20 cellular contexts compared by ENCODE assay signal in the genomic region with DNA sequence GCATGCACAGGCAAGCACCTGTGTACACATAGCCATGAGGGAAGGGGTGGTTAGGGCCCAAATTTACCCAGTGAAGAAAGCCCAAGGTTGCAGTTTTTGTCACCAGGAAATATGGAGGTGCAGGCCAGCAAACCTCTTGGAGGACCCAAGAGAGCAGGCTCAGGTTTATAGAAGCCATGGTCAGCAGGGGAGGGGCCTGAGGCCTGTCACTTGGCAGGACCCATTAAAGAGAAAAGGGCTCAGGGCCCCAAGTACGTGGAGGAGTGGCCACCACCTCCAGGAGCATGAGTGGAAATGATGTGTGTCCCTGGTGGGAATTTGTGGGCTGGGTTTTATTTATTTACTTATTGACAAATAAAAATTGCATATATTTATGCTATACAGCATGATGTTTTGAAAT.
"Had no signal": no experiment of that assay in that cellular context is flagged by ENCODE, and none has a peak within 500 bp of the region (broad histone marks: within the 10 kb centered on the region; RNA-seq: fewer than 3 reads in every experiment).

No MANE protein-coding gene starts in this region.

- H3K27ac ChIP-seq: epithelial cell of prostate, gastrocnemius medialis, neutrophil, parathyroid adenoma, prostate gland, right atrium auricular region, sigmoid colon, testis, tibial artery, vagina had no signal

- H3K4me1 ChIP-seq: prostate gland, right atrium auricular region, sigmoid colon, testis, tibial artery, vagina had no signal

- H3K79me2 ChIP-seq: parathyroid adenoma had no signal

- H3K4me3 ChIP-seq: gastrocnemius medialis, prostate gland, right atrium auricular region, sigmoid colon, testis, tibial artery, vagina had no signal

- H3K36me3 ChIP-seq: gastrocnemius medialis, neutrophil, prostate gland, right atrium auricular region, sigmoid colon, tibial artery, vagina had no signal

- H3K9me3 ChIP-seq: gastrocnemius medialis, neutrophil, prostate gland, right atrium auricular region, sigmoid colon, testis, tibial artery, vagina had no signal

- H2AFZ ChIP-seq: parathyroid adenoma had no signal

- ATAC-seq: esophagus mucosa; gastrocnemius medialis; left lobe of liver; naive thymus-derived CD8-positive, alpha-beta T cell; stimulated activated memory B cell treated with anti-CD40 and anti-IgM and Interleukin-4, amounts not matched to agents 10 μg/mL and 1 μg/mL and 100 μg/mL, for 72 hours had no signal

- H3K27me3 ChIP-seq: gastrocnemius medialis, right atrium auricular region, sigmoid colon, testis, tibial artery, vagina had no signal

- DNase-seq: effector CD8-positive, alpha-beta T cell; foreskin fibroblast; gastrocnemius medialis; head of caudate nucleus; mesendoderm; naive thymus-derived CD8-positive, alpha-beta T cell; sigmoid colon; stimulated activated CD4-positive, alpha-beta T cell treated with anti-CD3 and anti-CD28 coated beads, Interleukin-4, amount 100 ng/mL, for 24 hours; substantia nigra; testis; tibial artery had no signal

- H3K9ac ChIP-seq: parathyroid adenoma had no signal
